31 cellular contexts compared by ENCODE assay signal in the genomic region with DNA sequence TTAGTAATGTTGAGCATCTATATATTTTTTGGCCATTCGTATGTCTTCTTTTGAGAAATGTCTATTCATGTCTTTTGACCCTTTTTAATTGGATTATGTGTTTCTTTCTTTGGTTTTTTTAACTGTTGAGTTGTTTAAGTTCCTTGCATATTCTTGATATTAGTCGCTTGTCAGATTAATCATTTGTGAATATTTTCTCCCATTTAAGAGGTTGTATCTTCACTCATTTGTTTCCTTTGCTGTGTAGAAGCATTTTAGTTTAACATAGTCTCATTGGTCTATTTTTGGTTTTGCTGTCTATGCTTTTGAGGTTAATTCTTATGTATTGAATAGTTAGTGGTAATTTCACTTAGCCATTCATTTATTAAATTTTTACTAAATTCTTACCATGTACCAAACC.
"Had no signal": no experiment of that assay in that cellular context is flagged by ENCODE, and none has a peak within 500 bp of the region (broad histone marks: within the 10 kb centered on the region; RNA-seq: fewer than 3 reads in every experiment).

No MANE protein-coding gene starts in this region.

- H3K27ac ChIP-seq: PC-9, SJSA1 had no signal

- H3K36me3 ChIP-seq: SJSA1 had no signal

- H3K27me3 ChIP-seq: SJSA1 had no signal

- H3K4me3 ChIP-seq: PC-9, SJSA1 had no signal

- DNase-seq: Kasumi-1, KG1, MM.1S, NCI-H1048, NCI-H1092 treated with DMSO at 0.1 percent for 48 hours, NCI-H1105 treated with DMSO at 0.1 percent for 48 hours, NCI-H1417, NCI-H1436, NCI-H146, NCI-H1694, NCI-H187, NCI-H1930, NCI-H2029 treated with DMSO at 0.1 percent for 48 hours, NCI-H2081 treated with DMSO at 0.1 percent for 48 hours, NCI-H2107, NCI-H2171, NCI-H226, NCI-H446 treated with DMSO at 0.1 percent for 48 hours, NCI-H510A, NCI-H524, NCI-H526, NCI-H69, NCI-H748 treated with DMSO at 0.1 percent for 48 hours, NCI-H82, PC-9, Right ventricle myocardium superior, RPMI8226, SHP77 treated with DMSO at 0.1 percent for 48 hours, SK-N-SH, SW 1271 had no signal

- H3K9me3 ChIP-seq: SJSA1, SK-N-SH had no signal
